Comparison of ENCODE assay signal across 22 cellular contexts in genomic region chr17:16818821-16819683, GRCh38.
DNase-seq lines count a peak whose midpoint lies in the region; ATAC-seq, FAIRE-seq and TF ChIP-seq lines count a peak whose summit lies in the region.
"Had no signal": no experiment of that assay in that cellular context is flagged by ENCODE, and none has a peak within 500 bp of the region (broad histone marks: within the 10 kb centered on the region; RNA-seq: fewer than 3 reads in every experiment).

No MANE protein-coding gene starts in this region.

- FAIRE-seq in K562 (lab: Jason Lieb, UNC): peak; percentile 11
- FAIRE-seq: A549 had no signal

- no peaks in the 10 kb centered on the region for H3K79me2 ChIP-seq in K562 (ENCODE audit: control insufficient read depth, insufficient read depth, low read length)

- WGBS in K562 (ENCODE audit: insufficient coverage, low coverage, missing lambda C conversion rate): under 1% methylated on average over 22 of the region's 23 CpGs
- 84% methylated on average over 23 of the region's 23 CpGs for WGBS in prostate gland

- H3K9ac ChIP-seq in K562 (ENCODE audit: insufficient read depth in 1 of 2, low read depth in 2 of 2, low read length in 2 of 2): no peak overlapping the region
- H3K9ac ChIP-seq: BLaER1, SK-N-SH had no signal

- in situ Hi-C loops in K562 (cut with MboI): loop anchor here (10.0 kb wide), 1 partner anchor 1626 kb away; no protein-coding TSS in a partner anchor

- TF ChIP-seq EP300 in K562 (IDR thresholded peaks at IDR 0.05; ENCODE audit: low read length): no peak

- POLR2A ChIA-PET in K562 (lab: Yijun Ruan, JAX): no interaction called here

- ATAC-seq in K562: peak; percentile 59
- ATAC-seq in HG02642 (IDR thresholded peaks at IDR 0.05; ENCODE audit: poor library complexity, unreplicated experiment): no peak
- no peak for ATAC-seq in GM21423 (IDR thresholded peaks at IDR 0.05; ENCODE audit: unreplicated experiment)
- ATAC-seq: CD8-positive, alpha-beta T cell; PC-3 had no signal

- H3K9me3 ChIP-seq in K562 (replicated peaks; ENCODE audit: control insufficient read depth, insufficient read depth, low read depth, low read length) (no peaks in the 10 kb centered on the region), prostate gland (no peaks in the 10 kb centered on the region)
- H3K9me3 ChIP-seq: A549, BLaER1, SK-N-SH had no signal

- H3K36me3 ChIP-seq in K562 (ENCODE audit: control insufficient read depth, insufficient read depth, low read length) (no peaks in the 10 kb centered on the region), prostate gland (no peaks in the 10 kb centered on the region)
- H3K36me3 ChIP-seq: BLaER1 had no signal

- peak in 1 of 2 experiments; percentile 40; a peak in 2 of 4 replicates for TF ChIP-seq RAD21 in K562 (CRISPR knock-in tag; conservative IDR thresholded peaks at IDR 0.05 in 1 of 2, IDR thresholded peaks at IDR 0.05 in 1 of 2)

- no peaks in the 10 kb centered on the region for H4K20me1 ChIP-seq in K562 (replicated peaks; ENCODE audit: control insufficient read depth, insufficient read depth, low read length)
- H4K20me1 ChIP-seq: BLaER1 had no signal

- H3K4me1 ChIP-seq in K562 (replicated peaks in 1 of 2; ENCODE audit: control insufficient read depth in 2 of 2, insufficient read depth in 2 of 2, low read length in 2 of 2) (no peaks in the 10 kb centered on the region; a peak in 2 of 5 replicates), prostate gland (replicated peaks) (no peaks in the 10 kb centered on the region)
- H3K4me1 ChIP-seq: A549 had no signal

- H3K27ac ChIP-seq in 22Rv1 (no peak overlapping the region), K562 (ENCODE audit: extremely low read depth, low read depth, low read length) (no peak overlapping the region), prostate gland (no peak overlapping the region)
- H3K27ac ChIP-seq: A549, BLaER1 had no signal

- TF ChIP-seq CTCF in 22Rv1 (IDR thresholded peaks at IDR 0.05): peak; percentile 41
- TF ChIP-seq CTCF in GM12873 (IDR thresholded peaks at IDR 0.05; ENCODE audit: insufficient read depth, low read depth, low read length, missing control alignments): peak; percentile 7
- peak; percentile 37 to 49 (median 43); a peak in 5 of 6 replicates for TF ChIP-seq CTCF in K562 (IDR thresholded peaks at IDR 0.05 in 2 of 3, conservative IDR thresholded peaks at IDR 0.05 in 1 of 3; ENCODE audit: insufficient read depth in 2 of 3, low read depth in 1 of 3, low read length in 3 of 3)
- no peak for TF ChIP-seq CTCF in prostate gland (IDR thresholded peaks at IDR 0.05)

- peaks cover 9 to 54% of the 10 kb centered on the region in 2 experiments; a peak in 3 of 5 replicates for H3K27me3 ChIP-seq in K562 (ENCODE audit: control insufficient read depth in 2 of 2, insufficient read depth in 2 of 2, low read length in 2 of 2)
- H3K27me3 ChIP-seq in prostate gland (replicated peaks; ENCODE audit: insufficient read depth): no peaks in the 10 kb centered on the region
- H3K27me3 ChIP-seq: BLaER1 had no signal

- TF ChIP-seq POLR2A in K562 (conservative IDR thresholded peaks at IDR 0.05) (no peak), prostate gland (IDR thresholded peaks at IDR 0.05) (no peak)

- CTCF ChIA-PET in K562 (lab: Yijun Ruan, JAX; ENCODE audit: low intra/inter-chr PET ratio): no interaction called here

- BruUV-seq in K562 (replicated peaks; lab: Mats Ljungman, UMichigan): no TSS peak

- no peak overlapping the region for H3K4me2 ChIP-seq in K562 (ENCODE audit: insufficient read depth, low read length)
- H3K4me2 ChIP-seq: A549, BLaER1, SK-N-SH had no signal

- H3K4me3 ChIP-seq in K562 (no peak overlapping the region), prostate gland (no peak overlapping the region)
- H3K4me3 ChIP-seq: A549, BLaER1 had no signal

- DNase-seq in K562 (ENCODE audit: extremely low read depth in 1 of 4, low spot score in 3 of 4) (peak; percentile 18 to 34 (median 23)), islet precursor cell (peak; percentile 55), HK-2 (ENCODE audit: unreplicated experiment) (no peak), prostate gland (ENCODE audit: low spot score) (no peak)
- DNase-seq: CD8-positive, alpha-beta T cell; HCEC 1CT; KBM-7; NCI-H1417 treated with DMSO at 0.1 percent for 48 hours; NCI-H2029 treated with DMSO at 0.1 percent for 48 hours; NCI-H2171 treated with DMSO at 0.1 percent for 48 hours; NCI-H446; NCI-H748 treated with DMSO at 0.1 percent for 48 hours; PC-3; RPMI8226; SHP77 treated with DMSO at 0.1 percent for 48 hours; SK-N-SH had no signal

- intact Hi-C loops in K562 (cut with micrococcal nuclease) (no loop called here), prostate gland (cut with DNase I) (no loop called here)

- H2AFZ ChIP-seq in K562 (ENCODE audit: low read depth, low read length): no peak overlapping the region

- H3K9me1 ChIP-seq in K562 (ENCODE audit: control insufficient read depth, insufficient read depth, low read length): no peaks in the 10 kb centered on the region

TF ChIP-seq in K562, 482 proteins besides CTCF, POLR2A, EP300 and RAD21:
- TF ChIP-seq CTCFL (IDR thresholded peaks at IDR 0.05; ENCODE audit: borderline replicate concordance, insufficient read depth, low read depth, low read length, poor library complexity, severe bottlenecking) (peak; percentile 15), ZNF655 (CRISPR knock-in tag; IDR thresholded peaks at IDR 0.05) (no peak), PKNOX1 (IDR thresholded peaks at IDR 0.05) (peak; percentile 9; the same call in 1 of the 2 replicates), ZNF143 (CRISPR knock-in tag; IDR thresholded peaks at IDR 0.05) (no peak), NONO (IDR thresholded peaks at IDR 0.05; ENCODE audit: low read depth in 2 of 2, low read length in 1 of 2) (no peak), BRD9 (IDR thresholded peaks at IDR 0.05; ENCODE audit: low read depth, partially characterized antibody) (no peak)
- TF ChIP-seq, protein P1, sequence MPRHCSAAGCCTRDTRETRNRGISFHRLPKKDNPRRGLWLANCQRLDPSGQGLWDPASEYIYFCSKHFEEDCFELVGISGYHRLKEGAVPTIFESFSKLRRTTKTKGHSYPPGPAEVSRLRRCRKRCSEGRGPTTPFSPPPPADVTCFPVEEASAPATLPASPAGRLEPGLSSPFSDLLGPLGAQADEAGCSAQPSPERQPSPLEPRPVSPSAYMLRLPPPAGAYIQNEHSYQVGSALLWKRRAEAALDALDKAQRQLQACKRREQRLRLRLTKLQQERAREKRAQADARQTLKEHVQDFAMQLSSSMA (CRISPR knock-in tag; IDR thresholded peaks at IDR 0.05): no peak

Comparison
In these comparisons a context has a peak if more than half of its experiments do, and no peak if none do; other contexts are left out.
1. CTCF ChIP-seq: peak in 22Rv1 (single experiment), GM12873 (single experiment) and K562 (3 of 3); none in prostate gland (0 of 4).
2. DNase-seq: peak in K562 (4 of 4) and islet precursor cell (single experiment); none in HK-2 (single experiment) and prostate gland (single experiment).